Comparison of ENCODE assay signal across 16 cellular contexts in the genomic region with DNA sequence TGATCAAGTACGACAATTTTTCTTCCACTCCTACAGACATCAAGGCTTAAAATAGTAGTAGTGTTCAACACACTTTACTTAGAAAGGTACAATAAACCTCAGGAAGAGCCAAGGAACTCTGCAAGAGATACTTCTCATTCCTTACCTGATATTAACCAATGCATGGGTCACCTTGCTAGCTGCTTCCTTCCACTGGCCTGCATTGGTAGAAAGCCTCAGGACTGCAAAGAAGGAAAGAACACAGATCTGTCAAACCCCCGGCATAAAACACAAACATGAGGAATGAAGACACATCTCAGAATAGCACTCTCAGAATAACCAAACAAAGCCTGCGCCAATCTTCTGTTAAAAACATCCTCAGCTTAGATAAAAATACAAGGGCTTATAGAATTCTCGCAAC.
DNase-seq lines count a peak whose midpoint lies in the region; ATAC-seq, FAIRE-seq and TF ChIP-seq lines count a peak whose summit lies in the region.
"Had no signal": no experiment of that assay in that cellular context is flagged by ENCODE, and none has a peak within 500 bp of the region (broad histone marks: within the 10 kb centered on the region; RNA-seq: fewer than 3 reads in every experiment).

No MANE protein-coding gene starts in this region.

- peaks cover 3% of the 10 kb centered on the region for H3K27me3 Mint-ChIP-seq in nephron progenitor cell (ENCODE audit: low read depth, poor library complexity)
- H3K27me3 Mint-ChIP-seq: stimulated activated naive CD8-positive, alpha-beta T cell treated with anti-CD3 and anti-CD28 coated beads, Interleukin-15, amount 100 ng/mL, for 72 hours; T-cell had no signal

- 20 to 29% methylated on average over 4 of the region's 4 CpGs for WGBS in gastroesophageal sphincter (ENCODE audit: low coverage in 1 of 2), 2 donors

- 0 out of 2 replicates have a peak overlapping the region, but pooled peaks have one; percentile 14 for H3K27ac ChIP-seq in 22Rv1
- peak overlapping the region; percentile 59 to 73 (median 68) for H3K27ac ChIP-seq in gastroesophageal sphincter
- no peak overlapping the region for H3K27ac ChIP-seq in colonic mucosa

- ATAC-seq in gastroesophageal sphincter (no peak), GM19328 (IDR thresholded peaks at IDR 0.05; ENCODE audit: unreplicated experiment) (no peak)
- ATAC-seq: activated CD4-positive, CD25-positive, alpha-beta regulatory T cell treated with anti-CD3 and anti-CD28 coated beads, Interleukin-2, amount 50 U/mL, for 24 hours; natural killer cell; sciatic nerve; stimulated activated naive CD8-positive, alpha-beta T cell treated with anti-CD3 and anti-CD28 coated beads, Interleukin-15, amount 100 ng/mL, for 72 hours; T-cell had no signal

- H3K9me3 ChIP-seq in adipocyte (ENCODE audit: control insufficient read depth, low read length) = no peaks in the 10 kb centered on the region
- no peaks in the 10 kb centered on the region for H3K9me3 ChIP-seq in gastroesophageal sphincter
- H3K9me3 ChIP-seq in colonic mucosa = no peaks in the 10 kb centered on the region

- DNase-seq in adipocyte (ENCODE audit: low read depth) (peak; percentile 28), nephron progenitor cell (no peak), GM12892 (ENCODE audit: insufficient read length) (no peak), colonic mucosa (no peak)
- DNase-seq in activated CD4-positive, alpha-beta T cell treated with anti-CD3 and anti-CD28 coated beads for 1 hour = no peak
- DNase-seq: activated T-cell treated with anti-CD3 and anti-CD28 coated beads for 4 hours; natural killer cell; OCI-M1; stimulated activated naive CD8-positive, alpha-beta T cell treated with anti-CD3 and anti-CD28 coated beads, Interleukin-15, amount 100 ng/mL, for 72 hours; T-cell had no signal

- peaks cover 32% of the 10 kb centered on the region for H3K4me1 Mint-ChIP-seq in nephron progenitor cell

- H3K4me3 Mint-ChIP-seq in nephron progenitor cell = no peak overlapping the region
- H3K4me3 Mint-ChIP-seq: natural killer cell; stimulated activated naive CD8-positive, alpha-beta T cell treated with anti-CD3 and anti-CD28 coated beads, Interleukin-15, amount 100 ng/mL, for 72 hours; T-cell had no signal

- no peaks in the 10 kb centered on the region for H3K27me3 ChIP-seq in adipocyte (replicated peaks; ENCODE audit: control insufficient read depth, insufficient read depth, low read length)
- no peaks in the 10 kb centered on the region for H3K27me3 ChIP-seq in gastroesophageal sphincter
- H3K27me3 ChIP-seq in colonic mucosa = no peaks in the 10 kb centered on the region

- intact Hi-C loops in colonic mucosa (cut with DNase I) = no loop called here

- no peak for TF ChIP-seq CTCF in 22Rv1 (IDR thresholded peaks at IDR 0.05)
- no peak for TF ChIP-seq CTCF in gastroesophageal sphincter (IDR thresholded peaks at IDR 0.05)
- TF ChIP-seq CTCF in nephron progenitor cell (IDR thresholded peaks at IDR 0.05) = no peak
- no peak for TF ChIP-seq CTCF in colonic mucosa (IDR thresholded peaks at IDR 0.05)

- TF ChIP-seq EP300 in gastroesophageal sphincter (IDR thresholded peaks at IDR 0.05) = no peak

- H3K36me3 Mint-ChIP-seq in nephron progenitor cell (ENCODE audit: low read depth) = peaks cover 11% of the 10 kb centered on the region
- H3K36me3 Mint-ChIP-seq: natural killer cell had no signal

- H3K4me1 ChIP-seq in adipocyte (ENCODE audit: control insufficient read depth, insufficient read depth, low read length) (peaks cover 57% of the 10 kb centered on the region), gastroesophageal sphincter (peaks cover 18 to 75% (median 21%) of the 10 kb centered on the region in 3 donors), colonic mucosa (no peaks in the 10 kb centered on the region)

- H3K27ac Mint-ChIP-seq in nephron progenitor cell = peak overlapping the region; percentile 78
- H3K27ac Mint-ChIP-seq: natural killer cell; stimulated activated naive CD8-positive, alpha-beta T cell treated with anti-CD3 and anti-CD28 coated beads, Interleukin-15, amount 100 ng/mL, for 72 hours; T-cell had no signal

- H3K9ac ChIP-seq in adipocyte (ENCODE audit: low read length) (peak overlapping the region; percentile 25), colonic mucosa (ENCODE audit: low read depth in 2 of 2, low read length in 2 of 2) (no peak overlapping the region)

- FAIRE-seq in GM12892 (lab: Jason Lieb, UNC) = no peak
- FAIRE-seq: frontal cortex had no signal

- peaks cover 5% of the 10 kb centered on the region for H3K9me3 Mint-ChIP-seq in nephron progenitor cell
- H3K9me3 Mint-ChIP-seq: natural killer cell; stimulated activated naive CD8-positive, alpha-beta T cell treated with anti-CD3 and anti-CD28 coated beads, Interleukin-15, amount 100 ng/mL, for 72 hours; T-cell had no signal

- TF ChIP-seq POLR2A in gastroesophageal sphincter (IDR thresholded peaks at IDR 0.05) (no peak), GM12892 (IDR thresholded peaks at IDR 0.05; ENCODE audit: low read depth, low read length) (no peak)

- H3K36me3 ChIP-seq in adipocyte (ENCODE audit: control insufficient read depth, insufficient read depth, low read length, severe bottlenecking) (no peaks in the 10 kb centered on the region), gastroesophageal sphincter (no peaks in the 10 kb centered on the region), colonic mucosa (no peaks in the 10 kb centered on the region)

- H3K4me3 ChIP-seq in adipocyte (ENCODE audit: low read length) (peak overlapping the region; percentile 46), gastroesophageal sphincter (no peak overlapping the region), colonic mucosa (no peak overlapping the region)
